ENCODE assay signal across 1 cellular context in genomic region chr20:63089051-63089907, GRCh38.
TF ChIP-seq lines count a peak whose summit lies in the region.

No MANE protein-coding gene starts in this region.

TF ChIP-seq in GM23338, 12 proteins besides CTCF, POLR2A, EP300 and RAD21 (continued from another document):
- TF ChIP-seq ETS1 (IDR thresholded peaks at IDR 0.05) (no peak), REST (IDR thresholded peaks at IDR 0.05; ENCODE audit: unreplicated experiment) (no peak), STAT1 (IDR thresholded peaks at IDR 0.05; ENCODE audit: unreplicated experiment) (no peak)
